1 cellular context compared by ENCODE assay signal in genomic region chr4:144316869-144317268, GRCh38.
TF ChIP-seq lines count a peak whose summit lies in the region.

No MANE protein-coding gene starts in this region.

TF ChIP-seq in GM12878, 131 proteins besides CTCF, POLR2A, EP300 and RAD21 (continued from another document):
- TF ChIP-seq BACH1 (IDR thresholded peaks at IDR 0.05; ENCODE audit: borderline replicate concordance) (no peak), SKIL (IDR thresholded peaks at IDR 0.05; ENCODE audit: low read depth, poor library complexity, severe bottlenecking) (no peak), MTA2 (IDR thresholded peaks at IDR 0.05; ENCODE audit: low read depth) (no peak), EED (IDR thresholded peaks at IDR 0.05; ENCODE audit: low read depth) (peak; percentile 86), ZNF217 (IDR thresholded peaks at IDR 0.05) (no peak), ATF3 (IDR thresholded peaks at IDR 0.05; ENCODE audit: borderline replicate concordance, extremely low read depth, low read depth, low read length) (no peak), BMI1 (IDR thresholded peaks at IDR 0.05; ENCODE audit: borderline replicate concordance) (no peak), WRNIP1 (IDR thresholded peaks at IDR 0.05; ENCODE audit: borderline replicate concordance, low read depth, low read length) (no peak), MAX (IDR thresholded peaks at IDR 0.05; ENCODE audit: low read depth, low read length) (no peak), TCF12 (IDR thresholded peaks at IDR 0.05; ENCODE audit: low read depth, low read length) (no peak), ZNF592 (IDR thresholded peaks at IDR 0.05) (no peak), CBX3 (IDR thresholded peaks at IDR 0.05; ENCODE audit: borderline replicate concordance, low read depth) (no peak), CHD1 (IDR thresholded peaks at IDR 0.05; ENCODE audit: low read depth, low read length) (no peak), NKRF (conservative IDR thresholded peaks at IDR 0.05) (no peak), HDAC2 (IDR thresholded peaks at IDR 0.05) (no peak), EZH2 (IDR thresholded peaks at IDR 0.05; ENCODE audit: borderline replicate concordance, control insufficient read depth, low read depth, low read length) (no peak), CREM (IDR thresholded peaks at IDR 0.05; ENCODE audit: low read depth) (peak; percentile 59; the same call in 1 of the 2 replicates), FOS (IDR thresholded peaks at IDR 0.05; ENCODE audit: borderline replicate concordance, extremely low read depth, insufficient read length) (no peak), FOXM1 (IDR thresholded peaks at IDR 0.05; ENCODE audit: low read depth, low read length) (peak; percentile 92; the same call in 1 of the 2 replicates), BHLHE40 (IDR thresholded peaks at IDR 0.05; ENCODE audit: borderline replicate concordance in 1 of 2, low read depth in 2 of 2, low read length in 1 of 2) (no peak), PAX5 (IDR thresholded peaks at IDR 0.05; ENCODE audit: borderline replicate concordance, low read depth, low read length) (no peak), BCL11A (IDR thresholded peaks at IDR 0.05; ENCODE audit: low read depth, low read length) (0 out of 2 replicates have a peak, but pooled peaks have one; percentile 31), RELA (IDR thresholded peaks at IDR 0.05; ENCODE audit: borderline replicate concordance, partially characterized antibody) (no peak), TCF3 (IDR thresholded peaks at IDR 0.05; ENCODE audit: borderline replicate concordance, insufficient read depth, low read depth, low read length) (no peak), NFYA (IDR thresholded peaks at IDR 0.05; ENCODE audit: borderline replicate concordance, low read depth, low read length) (no peak), E4F1 (IDR thresholded peaks at IDR 0.05; ENCODE audit: borderline replicate concordance, partially characterized antibody) (no peak), BCL3 (IDR thresholded peaks at IDR 0.05; ENCODE audit: borderline replicate concordance, insufficient read depth, low read depth, low read length, poor library complexity, severe bottlenecking) (peak; percentile 40), ETV6 (conservative IDR thresholded peaks at IDR 0.05 in 1 of 2, IDR thresholded peaks at IDR 0.05 in 1 of 2; ENCODE audit: borderline replicate concordance in 1 of 2, low read depth in 1 of 2) (no peak; a peak in 1 of 4 replicates), NBN (IDR thresholded peaks at IDR 0.05) (no peak), ZNF384 (IDR thresholded peaks at IDR 0.05; ENCODE audit: borderline replicate concordance, low read depth, low read length) (no peak), GABPA (IDR thresholded peaks at IDR 0.05; ENCODE audit: low read depth) (peak; percentile 39; the same call in 1 of the 2 replicates), ZBTB33 (IDR thresholded peaks at IDR 0.05) (no peak), STAT1 (conservative IDR thresholded peaks at IDR 0.05) (no peak), ZSCAN29 (IDR thresholded peaks at IDR 0.05) (no peak), KDM1A (IDR thresholded peaks at IDR 0.05; ENCODE audit: borderline replicate concordance) (no peak), SMAD5 (IDR thresholded peaks at IDR 0.05; ENCODE audit: low read depth) (no peak), TCF7 (IDR thresholded peaks at IDR 0.05; ENCODE audit: borderline replicate concordance) (peak; percentile 71), PML (IDR thresholded peaks at IDR 0.05; ENCODE audit: low read length) (0 out of 2 replicates have a peak, but pooled peaks have one; percentile 43)
